ENCODE assay signal across 1 cellular context in the genomic region with DNA sequence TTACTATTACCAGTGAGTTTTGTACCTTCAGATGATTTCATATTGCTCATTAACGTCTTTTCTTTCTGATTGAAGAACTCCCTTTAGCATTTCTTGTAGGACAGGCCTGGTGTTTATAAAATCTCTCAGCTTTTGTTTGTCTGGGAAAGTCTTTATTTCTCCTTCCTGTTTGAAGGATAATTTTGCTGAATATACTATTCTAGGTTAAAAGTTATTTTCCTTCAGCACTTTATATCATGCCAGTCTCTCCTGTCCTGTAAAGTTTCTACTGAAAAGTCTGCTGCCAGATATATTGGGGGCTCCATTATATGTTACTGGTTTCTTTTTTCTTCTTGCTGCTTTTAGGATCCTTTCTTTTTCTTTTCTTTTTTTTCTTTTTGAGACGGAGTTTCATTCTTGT.
TF ChIP-seq lines count a peak whose summit lies in the region.

No MANE protein-coding gene starts in this region.

TF ChIP-seq in WTC11, 78 proteins besides CTCF, POLR2A, EP300 and RAD21 (continued from another document):
- TF ChIP-seq, protein P1, sequence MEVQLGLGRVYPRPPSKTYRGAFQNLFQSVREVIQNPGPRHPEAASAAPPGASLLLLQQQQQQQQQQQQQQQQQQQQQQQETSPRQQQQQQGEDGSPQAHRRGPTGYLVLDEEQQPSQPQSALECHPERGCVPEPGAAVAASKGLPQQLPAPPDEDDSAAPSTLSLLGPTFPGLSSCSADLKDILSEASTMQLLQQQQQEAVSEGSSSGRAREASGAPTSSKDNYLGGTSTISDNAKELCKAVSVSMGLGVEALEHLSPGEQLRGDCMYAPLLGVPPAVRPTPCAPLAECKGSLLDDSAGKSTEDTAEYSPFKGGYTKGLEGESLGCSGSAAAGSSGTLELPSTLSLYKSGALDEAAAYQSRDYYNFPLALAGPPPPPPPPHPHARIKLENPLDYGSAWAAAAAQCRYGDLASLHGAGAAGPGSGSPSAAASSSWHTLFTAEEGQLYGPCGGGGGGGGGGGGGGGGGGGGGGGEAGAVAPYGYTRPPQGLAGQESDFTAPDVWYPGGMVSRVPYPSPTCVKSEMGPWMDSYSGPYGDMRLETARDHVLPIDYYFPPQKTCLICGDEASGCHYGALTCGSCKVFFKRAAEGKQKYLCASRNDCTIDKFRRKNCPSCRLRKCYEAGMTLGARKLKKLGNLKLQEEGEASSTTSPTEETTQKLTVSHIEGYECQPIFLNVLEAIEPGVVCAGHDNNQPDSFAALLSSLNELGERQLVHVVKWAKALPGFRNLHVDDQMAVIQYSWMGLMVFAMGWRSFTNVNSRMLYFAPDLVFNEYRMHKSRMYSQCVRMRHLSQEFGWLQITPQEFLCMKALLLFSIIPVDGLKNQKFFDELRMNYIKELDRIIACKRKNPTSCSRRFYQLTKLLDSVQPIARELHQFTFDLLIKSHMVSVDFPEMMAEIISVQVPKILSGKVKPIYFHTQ (CRISPR knock-in tag; IDR thresholded peaks at IDR 0.05) = no peak
- TF ChIP-seq ZNF121 (CRISPR knock-in tag; IDR thresholded peaks at IDR 0.05) = no peak
- TF ChIP-seq ZBTB43 (CRISPR knock-in tag; IDR thresholded peaks at IDR 0.05) = no peak
- TF ChIP-seq ELF4 (CRISPR knock-in tag; IDR thresholded peaks at IDR 0.05; ENCODE audit: low read depth) = no peak
- no peak for TF ChIP-seq ZMAT4 (CRISPR knock-in tag; IDR thresholded peaks at IDR 0.05)
- no peak for TF ChIP-seq NR1H2 (CRISPR knock-in tag; IDR thresholded peaks at IDR 0.05)
- no peak for TF ChIP-seq TP53 (CRISPR knock-in tag; IDR thresholded peaks at IDR 0.05)
- no peak for TF ChIP-seq IRF2 (CRISPR knock-in tag; IDR thresholded peaks at IDR 0.05; ENCODE audit: borderline replicate concordance, low read depth)
- TF ChIP-seq ATF3 (CRISPR knock-in tag; conservative IDR thresholded peaks at IDR 0.05) = no peak
- TF ChIP-seq TEAD4 (CRISPR knock-in tag; IDR thresholded peaks at IDR 0.05) = no peak
- no peak for TF ChIP-seq ETV6 (CRISPR knock-in tag; IDR thresholded peaks at IDR 0.05)
- TF ChIP-seq, protein P2, sequence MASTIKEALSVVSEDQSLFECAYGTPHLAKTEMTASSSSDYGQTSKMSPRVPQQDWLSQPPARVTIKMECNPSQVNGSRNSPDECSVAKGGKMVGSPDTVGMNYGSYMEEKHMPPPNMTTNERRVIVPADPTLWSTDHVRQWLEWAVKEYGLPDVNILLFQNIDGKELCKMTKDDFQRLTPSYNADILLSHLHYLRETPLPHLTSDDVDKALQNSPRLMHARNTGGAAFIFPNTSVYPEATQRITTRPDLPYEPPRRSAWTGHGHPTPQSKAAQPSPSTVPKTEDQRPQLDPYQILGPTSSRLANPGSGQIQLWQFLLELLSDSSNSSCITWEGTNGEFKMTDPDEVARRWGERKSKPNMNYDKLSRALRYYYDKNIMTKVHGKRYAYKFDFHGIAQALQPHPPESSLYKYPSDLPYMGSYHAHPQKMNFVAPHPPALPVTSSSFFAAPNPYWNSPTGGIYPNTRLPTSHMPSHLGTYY (CRISPR knock-in tag; IDR thresholded peaks at IDR 0.05) = no peak
- TF ChIP-seq USF1 (CRISPR knock-in tag; IDR thresholded peaks at IDR 0.05) = no peak
- no peak for TF ChIP-seq CBFB (CRISPR knock-in tag; IDR thresholded peaks at IDR 0.05; ENCODE audit: low read depth)
- TF ChIP-seq GTF2I (CRISPR knock-in tag; conservative IDR thresholded peaks at IDR 0.05) = no peak
- TF ChIP-seq ZNF416 (CRISPR knock-in tag; IDR thresholded peaks at IDR 0.05) = no peak
- TF ChIP-seq ZNF423 (CRISPR knock-in tag; IDR thresholded peaks at IDR 0.05) = no peak
TF ChIP-seq in WTC11: peak in this region for 0.
